In genomic region chr14:104966261-104967143, GRCh38 we compare ENCODE assay signal across 16 cellular contexts. TPM values are rescaled to one million over a fixed set of nuclear protein-coding genes. Genes with fewer than 3 reads are reported as not detected.
DNase-seq lines count a peak whose midpoint lies in the region; ATAC-seq and TF ChIP-seq lines count a peak whose summit lies in the region.
"Had no signal": no experiment of that assay in that cellular context is flagged by ENCODE, and none has a peak within 500 bp of the region (broad histone marks: within the 10 kb centered on the region; RNA-seq: fewer than 3 reads in every experiment).

No MANE protein-coding gene starts in this region.

- no peak for TF ChIP-seq EP300 in sigmoid colon (IDR thresholded peaks at IDR 0.05)

- TF ChIP-seq CTCF in BE2C (IDR thresholded peaks at IDR 0.05; ENCODE audit: low read depth, low read length) (no peak), breast epithelium (IDR thresholded peaks at IDR 0.05) (no peak), sigmoid colon (IDR thresholded peaks at IDR 0.05) (no peak)

- no peaks in the 10 kb centered on the region for H3K36me3 ChIP-seq in BE2C
- no peaks in the 10 kb centered on the region for H3K36me3 ChIP-seq in breast epithelium
- no peaks in the 10 kb centered on the region for H3K36me3 ChIP-seq in sigmoid colon

- H3K9me3 ChIP-seq in BE2C (no peaks in the 10 kb centered on the region), breast epithelium (no peaks in the 10 kb centered on the region), right cardiac atrium (ENCODE audit: control insufficient read depth, low read length) (no peaks in the 10 kb centered on the region), sigmoid colon (no peaks in the 10 kb centered on the region)

- H3K27ac ChIP-seq in breast epithelium: peak overlapping the region; percentile 95 to 97
- no peak overlapping the region for H3K27ac ChIP-seq in right cardiac atrium (ENCODE audit: low read length)
- peak overlapping the region; percentile 90 to 97 (median 96) for H3K27ac ChIP-seq in sigmoid colon

- H3K27me3 ChIP-seq in BE2C (no peaks in the 10 kb centered on the region), breast epithelium (no peaks in the 10 kb centered on the region), right cardiac atrium (ENCODE audit: control insufficient read depth, insufficient read depth) (no peaks in the 10 kb centered on the region), sigmoid colon (no peaks in the 10 kb centered on the region)

- intact Hi-C loops in breast epithelium (cut with DNase I; ENCODE audit: low total_unique reads) (loop anchor here (2.0 kb wide), 1 partner anchor 14 kb away; no protein-coding TSS in a partner anchor), right cardiac atrium (cut with DNase I) (no loop called here), sigmoid colon (cut with DNase I) (loop anchor here (1.0 kb wide), 1 partner anchor 33 kb away; no protein-coding TSS in a partner anchor)

- DNase-seq in BE2C (peak; percentile 8), breast epithelium (ENCODE audit: low spot score in 2 of 2) (no peak), right cardiac atrium (peak; percentile 14 to 61 (median 32)), sigmoid colon (no peak), NCI-H2029 (lab: John Stamatoyannopoulos, UW) (no peak), HUDEP-2 (lab: John Stamatoyannopoulos, UW; ENCODE audit: unreplicated experiment in 76 of 76) (no peak)
- DNase-seq in stimulated activated CD4-positive, alpha-beta T cell treated with anti-CD3 and anti-CD28 coated beads, Interleukin-15, amount 100 ng/mL, for 24 hours: no peak
- DNase-seq in effector CD8-positive, alpha-beta T cell (lab: John Stamatoyannopoulos, UW): no peak
- DNase-seq: activated T-cell treated with anti-CD3 and anti-CD28 coated beads, Interleukin-2, amount 50 U/mL, for 4 hours; CD8-positive, alpha-beta T cell; effector CD4-positive, alpha-beta T cell; GOT3; midbrain; NCI-H187; NCI-H510A had no signal

- ATAC-seq in right cardiac atrium: peak in 1 of 2 donors; percentile 29
- ATAC-seq: CD8-positive, alpha-beta T cell had no signal

- H3K4me3 ChIP-seq in BE2C (ENCODE audit: low read depth, low read length) (no peak overlapping the region), breast epithelium (peak overlapping the region in 1 of 3 donors; percentile 69), right cardiac atrium (ENCODE audit: low read length) (no peak overlapping the region), sigmoid colon (peak overlapping the region in 3 of 4 donors; percentile 55 to 64 (median 57))

- H3K4me1 ChIP-seq in BE2C: peaks cover 16% of the 10 kb centered on the region
- peaks cover 19 to 22% of the 10 kb centered on the region in 2 donors for H3K4me1 ChIP-seq in breast epithelium
- H3K4me1 ChIP-seq in right cardiac atrium (ENCODE audit: control insufficient read depth, insufficient read depth, low read length): peaks cover 4% of the 10 kb centered on the region
- H3K4me1 ChIP-seq in sigmoid colon: peaks cover 0 to 61% (median 59%) of the 10 kb centered on the region in 4 donors

- WGBS in right cardiac atrium: 76% methylated on average over 12 of the region's 12 CpGs
- WGBS in sigmoid colon, 2 donors: 51 to 76% methylated on average over 12 of the region's 12 CpGs

- TF ChIP-seq POLR2A in breast epithelium (IDR thresholded peaks at IDR 0.05): no peak
- no peak for TF ChIP-seq POLR2A in sigmoid colon (IDR thresholded peaks at IDR 0.05)

RNA-seq across cellular contexts. Expression of gene AHNAK2, which starts 11.7 kb away (rescaled TPM):
- 0.62 TPM for polyA plus RNA-seq in BE2C (2012; ENCODE audit: insufficient read depth, insufficient read length, low read depth)
- total RNA-seq in breast epithelium (10 to 100 TPM; 15.1 to 46.7 (median 19.3) TPM), right cardiac atrium (1 to 10 TPM; 2.5 to 5.7 (median 3.3) TPM), sigmoid colon (100 to 1,000 TPM in 3 of 4 donors, 10 to 100 TPM in 1; 81.9 to 218 (median 129) TPM)
- polyA plus RNA-seq in right cardiac atrium (2.0 TPM), sigmoid colon (10 to 100 TPM in 1 of 3 donors, 1 to 10 TPM in 1, under 1 TPM in 1; 0.23 to 12.4 (median 2.4) TPM)

RNA-seq across cellular contexts. Expression of gene CLBA1, which starts 19.1 kb away (rescaled TPM):
- polyA plus RNA-seq in BE2C (2012; ENCODE audit: insufficient read depth, insufficient read length, low read depth): 15.3 TPM
- total RNA-seq in breast epithelium (10 to 100 TPM in 1 of 3 donors, 1 to 10 TPM in 2; 4.5 to 17.0 (median 8.8) TPM), right cardiac atrium (1 to 10 TPM; 1.8 to 4.2 (median 3.1) TPM), sigmoid colon (1 to 10 TPM; 3.2 to 5.1 (median 3.6) TPM)
- polyA plus RNA-seq in right cardiac atrium (2.4 TPM), sigmoid colon (1 to 10 TPM; 2.8 to 8.4 (median 3.0) TPM)

RNA-seq across cellular contexts. Expression of gene PLD4, which starts 41.8 kb away (rescaled TPM):
- polyA plus RNA-seq in BE2C (2012; ENCODE audit: insufficient read depth, insufficient read length, low read depth): 1.9 TPM
- 1 to 10 TPM in 1 of 3 donors, under 1 TPM in 1, not detected in 1; 0.33 to 4.0 TPM for total RNA-seq in breast epithelium
- under 1 TPM; 0.06 to 0.88 (median 0.20) TPM for total RNA-seq in right cardiac atrium
- polyA plus RNA-seq in right cardiac atrium: 0.05 TPM
- 1 to 10 TPM in 1 of 4 donors, under 1 TPM in 3; 0.28 to 1.5 (median 0.60) TPM for total RNA-seq in sigmoid colon
- 1 to 10 TPM in 1 of 3 donors, not detected in 2; 7.1 TPM for polyA plus RNA-seq in sigmoid colon
- total RNA-seq: HT-29 had no signal

RNA-seq across cellular contexts. Expression of gene CDCA4, which starts 54.4 kb away (rescaled TPM):
- polyA plus RNA-seq in BE2C (2012; ENCODE audit: insufficient read depth, insufficient read length, low read depth): 43.2 TPM
- 10 to 100 TPM in 2 of 3 donors, 1 to 10 TPM in 1; 5.1 to 10.4 (median 10.2) TPM for total RNA-seq in breast epithelium
- total RNA-seq in right cardiac atrium: 1 to 10 TPM; 2.9 to 3.9 (median 3.3) TPM
- 2.5 TPM for polyA plus RNA-seq in right cardiac atrium
- total RNA-seq in sigmoid colon: 1 to 10 TPM; 5.0 to 7.6 (median 5.6) TPM
- polyA plus RNA-seq in sigmoid colon: 10 to 100 TPM in 1 of 3 donors, 1 to 10 TPM in 2; 2.4 to 11.3 (median 3.9) TPM

Comparison
In these comparisons a context has a peak if more than half of its experiments do, and no peak if none do; other contexts are left out.
1. DNase-seq: peak in BE2C (single experiment) and right cardiac atrium (3 of 3); none in breast epithelium (0 of 2), sigmoid colon (single experiment), NCI-H2029 (single experiment), stimulated activated CD4-positive, alpha-beta T cell treated with anti-CD3 and anti-CD28 coated beads, Interleukin-15, amount 100 ng/mL, for 24 hours (single experiment), effector CD8-positive, alpha-beta T cell (single experiment) and HUDEP-2 (0 of 76).
2. H3K4me3 ChIP-seq: peak in sigmoid colon (3 of 4); none in BE2C (single experiment) and right cardiac atrium (single experiment).
3. intact Hi-C loops: an anchor here in breast epithelium (2.0 kb wide) and sigmoid colon (1.0 kb wide); none called in right cardiac atrium.